1 cellular context compared by ENCODE assay signal in the genomic region with DNA sequence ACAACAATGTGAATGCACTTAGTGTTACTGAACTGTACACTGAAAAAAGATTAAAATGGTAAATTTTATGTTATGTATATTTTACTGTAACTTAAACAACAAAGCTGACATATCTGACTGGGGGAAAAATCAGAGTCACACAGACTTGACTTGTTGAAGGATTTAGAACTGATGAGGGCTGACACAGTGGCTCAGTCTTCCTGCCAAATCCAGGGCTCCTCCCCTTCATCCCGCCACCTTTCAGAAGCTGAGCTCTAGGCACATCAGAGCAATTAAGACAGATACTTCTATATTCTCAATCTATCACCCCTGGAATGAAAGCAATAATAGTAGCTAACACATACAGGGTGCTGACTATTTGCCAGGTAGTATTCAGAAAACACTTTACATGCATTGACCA.
TF ChIP-seq lines count a peak whose summit lies in the region.

No MANE protein-coding gene starts in this region.

TF ChIP-seq in IMR-90, 13 proteins besides CTCF, POLR2A, EP300 and RAD21 (continued from another document):
- no peak for TF ChIP-seq NFE2L2 (IDR thresholded peaks at IDR 0.05; ENCODE audit: low read depth, low read length)
- no peak for TF ChIP-seq SMC3 (IDR thresholded peaks at IDR 0.05; ENCODE audit: low read depth, low read length)
- no peak for TF ChIP-seq MAZ (IDR thresholded peaks at IDR 0.05; ENCODE audit: borderline replicate concordance, low read depth, low read length)
- TF ChIP-seq MAFK (IDR thresholded peaks at IDR 0.05; ENCODE audit: low read depth, low read length) = no peak
- no peak for TF ChIP-seq BHLHE40 (IDR thresholded peaks at IDR 0.05; ENCODE audit: low read depth, low read length)
- TF ChIP-seq RFX5 (IDR thresholded peaks at IDR 0.05; ENCODE audit: low read depth, low read length) = no peak
